1 cellular context compared by ENCODE assay signal in genomic region chr2:112923237-112923966, GRCh38.
TF ChIP-seq lines count a peak whose summit lies in the region.

No MANE protein-coding gene starts in this region.

TF ChIP-seq in K562, 482 proteins besides CTCF, POLR2A, EP300 and RAD21 (continued from another document and continues in another):
- no peak for TF ChIP-seq PBX2 (CRISPR knock-in tag; IDR thresholded peaks at IDR 0.05; ENCODE audit: low read depth)
- no peak for TF ChIP-seq PBX2 (tag; conservative IDR thresholded peaks at IDR 0.05; ENCODE audit: low read depth)
- TF ChIP-seq MAFG (tag; conservative IDR thresholded peaks at IDR 0.05), result peak; percentile 59
- no peak for TF ChIP-seq BCLAF1 (IDR thresholded peaks at IDR 0.05; ENCODE audit: borderline replicate concordance in 1 of 2, control insufficient read depth in 1 of 2, low read depth in 2 of 2, low read length in 1 of 2)
- no peak for TF ChIP-seq DIDO1 (tag; IDR thresholded peaks at IDR 0.05; ENCODE audit: low read depth)
- peak; percentile 64 for TF ChIP-seq CBFA2T3 (IDR thresholded peaks at IDR 0.05)
- peak; percentile 39; the same call in 1 of the 2 replicates for TF ChIP-seq NFIC (IDR thresholded peaks at IDR 0.05)
- TF ChIP-seq ZNF395 (CRISPR knock-in tag; IDR thresholded peaks at IDR 0.05), result no peak
- peak; percentile 24; the same call in 1 of the 2 replicates for TF ChIP-seq LEF1 (IDR thresholded peaks at IDR 0.05)
- TF ChIP-seq CBX5 (IDR thresholded peaks at IDR 0.05; ENCODE audit: borderline replicate concordance, low read depth), result no peak
- no peak for TF ChIP-seq TSC22D4 (tag; IDR thresholded peaks at IDR 0.05)
- TF ChIP-seq SMC3 (conservative IDR thresholded peaks at IDR 0.05; ENCODE audit: insufficient read depth, low read depth, low read length), result no peak
- no peak for TF ChIP-seq HDAC6 (IDR thresholded peaks at IDR 0.05; ENCODE audit: low read depth, low read length)
- no peak for TF ChIP-seq DEAF1 (CRISPR knock-in tag; IDR thresholded peaks at IDR 0.05)
- no peak for TF ChIP-seq CTBP1 (IDR thresholded peaks at IDR 0.05; ENCODE audit: borderline replicate concordance)
- TF ChIP-seq DPF2 (IDR thresholded peaks at IDR 0.05), result peak; percentile 58
- no peak for TF ChIP-seq TCF7L2 (IDR thresholded peaks at IDR 0.05; ENCODE audit: low read depth, low read length)
- no peak for TF ChIP-seq ARID2 (IDR thresholded peaks at IDR 0.05)
- no peak for TF ChIP-seq DNMT1 (IDR thresholded peaks at IDR 0.05)
- TF ChIP-seq NR2C1 (IDR thresholded peaks at IDR 0.05), result no peak
- no peak for TF ChIP-seq NR2C1 (tag; IDR thresholded peaks at IDR 0.05)
- no peak for TF ChIP-seq ZNF764 (CRISPR knock-in tag; IDR thresholded peaks at IDR 0.05; ENCODE audit: low read depth)
- no peak for TF ChIP-seq DACH1 (IDR thresholded peaks at IDR 0.05; ENCODE audit: partially characterized antibody)
- no peak for TF ChIP-seq PURB (CRISPR knock-in tag; IDR thresholded peaks at IDR 0.05; ENCODE audit: low read depth)
- no peak for TF ChIP-seq SMARCC2 (IDR thresholded peaks at IDR 0.05; ENCODE audit: low read depth)
- TF ChIP-seq ZNF407 (IDR thresholded peaks at IDR 0.05; ENCODE audit: low read depth), result no peak
- no peak for TF ChIP-seq CSDE1 (IDR thresholded peaks at IDR 0.05)
- TF ChIP-seq SNIP1 (IDR thresholded peaks at IDR 0.05; ENCODE audit: low read depth), result no peak
- no peak for TF ChIP-seq RNF2 (IDR thresholded peaks at IDR 0.05)
- TF ChIP-seq ARID1B (IDR thresholded peaks at IDR 0.05), result peak; percentile 69
- TF ChIP-seq CGGBP1 (CRISPR knock-in tag; IDR thresholded peaks at IDR 0.05), result no peak
- no peak for TF ChIP-seq CREBBP (IDR thresholded peaks at IDR 0.05; ENCODE audit: low read depth, low read length)
- no peak for TF ChIP-seq RB1 (IDR thresholded peaks at IDR 0.05; ENCODE audit: low read depth)
- peak; percentile 30; the same call in 1 of the 2 replicates for TF ChIP-seq SMARCA4 (IDR thresholded peaks at IDR 0.05)
- no peak for TF ChIP-seq RNF219 (CRISPR knock-in tag; IDR thresholded peaks at IDR 0.05)
- TF ChIP-seq JUN (IDR thresholded peaks at IDR 0.05; ENCODE audit: borderline replicate concordance, low read depth, low read length), result no peak
- no peak for TF ChIP-seq JUN (CRISPR knock-in tag; IDR thresholded peaks at IDR 0.05; ENCODE audit: borderline replicate concordance)
- no peak for TF ChIP-seq SMARCA5 (IDR thresholded peaks at IDR 0.05)
- no peak for TF ChIP-seq THRB (CRISPR knock-in tag; conservative IDR thresholded peaks at IDR 0.05)
- no peak for TF ChIP-seq NFXL1 (CRISPR knock-in tag; IDR thresholded peaks at IDR 0.05)
- TF ChIP-seq HMGXB4 (CRISPR knock-in tag; IDR thresholded peaks at IDR 0.05), result no peak
- TF ChIP-seq TAF15 (IDR thresholded peaks at IDR 0.05; ENCODE audit: low read depth, low read length), result no peak
- no peak for TF ChIP-seq MECOM (CRISPR knock-in tag; IDR thresholded peaks at IDR 0.05)
